In the genomic region with DNA sequence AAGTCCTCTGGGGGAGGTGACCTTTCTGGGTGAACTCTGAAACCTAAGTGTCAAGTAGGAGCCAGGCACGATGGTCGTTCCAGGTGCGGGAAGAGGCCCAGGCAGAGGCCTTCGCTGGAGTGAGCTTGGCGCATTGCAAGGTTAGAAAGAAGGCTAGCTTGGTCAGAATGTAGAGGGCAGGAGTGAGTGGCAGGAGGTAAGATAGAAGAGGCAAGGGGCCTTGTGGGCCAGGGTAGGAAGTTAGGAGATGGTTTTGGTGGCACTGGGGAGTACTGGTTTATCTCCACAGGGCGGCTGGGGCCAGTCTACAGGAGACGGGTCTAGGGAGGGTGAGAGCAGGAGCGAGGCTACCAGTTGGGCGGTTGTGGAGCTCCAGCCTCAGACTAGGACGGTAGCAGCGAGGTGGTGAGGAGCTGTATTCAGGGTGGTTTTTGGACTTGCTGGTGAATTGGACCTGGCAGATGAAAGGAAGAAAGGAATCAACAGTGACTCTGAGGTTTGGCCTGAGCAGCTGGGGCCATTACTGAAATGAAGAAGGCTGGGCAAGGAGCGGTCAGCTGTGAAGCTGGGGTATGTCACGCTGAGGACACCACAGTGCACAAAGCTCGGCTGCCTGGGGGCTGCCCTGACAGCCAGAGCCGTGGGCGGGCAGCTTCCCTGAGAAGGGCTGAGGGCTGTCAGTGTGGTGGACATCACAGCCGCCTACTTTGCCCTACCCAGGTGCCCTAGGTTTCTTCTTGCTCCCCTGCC, we compare ENCODE assay signal across 10 cellular contexts. TPM values are rescaled to one million over a fixed set of nuclear protein-coding genes. Genes with fewer than 3 reads are reported as not detected.
A peak's percentile ranks its signal among the peaks of the same experiment; 100 is the strongest.
DNase-seq lines count a peak whose midpoint lies in the region; ATAC-seq and TF ChIP-seq lines count a peak whose summit lies in the region.
"Had no signal": no experiment of that assay in that cellular context is flagged by ENCODE, and none has a peak within 500 bp of the region (broad histone marks: within the 10 kb centered on the region; RNA-seq: fewer than 3 reads in every experiment).

No MANE protein-coding gene starts in this region.

- H3K4me1 Mint-ChIP-seq in activated naive CD4-positive, alpha-beta T cell treated with anti-CD3 and anti-CD28 coated beads, Interleukin-2, amount 50 U/mL, for 24 hours = peaks cover 19% of the 10 kb centered on the region
- peaks cover 44 to 75% (median 61%) of the 10 kb centered on the region in 4 donors for H3K4me1 Mint-ChIP-seq in naive thymus-derived CD8-positive, alpha-beta T cell
- peaks cover 26% of the 10 kb centered on the region for H3K4me1 Mint-ChIP-seq in type B pancreatic cell (ENCODE audit: unreplicated experiment)

- ATAC-seq in naive thymus-derived CD8-positive, alpha-beta T cell = no peak
- ATAC-seq in GM21825 (IDR thresholded peaks at IDR 0.05; ENCODE audit: unreplicated experiment) (no peak), HG03095 (IDR thresholded peaks at IDR 0.05; ENCODE audit: unreplicated experiment) (no peak)
- ATAC-seq: left lung had no signal

- intact Hi-C loops in esophagus muscularis mucosa (cut with DNase I) = no loop called here

- H3K27me3 Mint-ChIP-seq in activated naive CD4-positive, alpha-beta T cell treated with anti-CD3 and anti-CD28 coated beads, Interleukin-2, amount 50 U/mL, for 24 hours = no peaks in the 10 kb centered on the region
- no peaks in the 10 kb centered on the region for H3K27me3 Mint-ChIP-seq in naive thymus-derived CD8-positive, alpha-beta T cell
- H3K27me3 Mint-ChIP-seq in type B pancreatic cell = no peaks in the 10 kb centered on the region

- TF ChIP-seq CTCF in esophagus muscularis mucosa (IDR thresholded peaks at IDR 0.05) (no peak), type B pancreatic cell (conservative IDR thresholded peaks at IDR 0.05) (no peak)

- H3K4me3 Mint-ChIP-seq in activated naive CD4-positive, alpha-beta T cell treated with anti-CD3 and anti-CD28 coated beads, Interleukin-2, amount 50 U/mL, for 24 hours = peak overlapping the region; percentile 6
- peak overlapping the region in 9 of 10 donors; percentile 78 to 97 (median 91) for H3K4me3 Mint-ChIP-seq in naive thymus-derived CD8-positive, alpha-beta T cell
- no peak overlapping the region for H3K4me3 Mint-ChIP-seq in type B pancreatic cell

- DNase-seq in activated naive CD4-positive, alpha-beta T cell treated with Interleukin-2 at 50 U/mL for 16 hours = no peak
- DNase-seq in esophagus muscularis mucosa (ENCODE audit: extremely low spot score) (no peak), type B pancreatic cell (ENCODE audit: extremely low spot score, unreplicated experiment) (no peak), GM19240 (ENCODE audit: insufficient read length, low spot score) (no peak)
- DNase-seq in naive thymus-derived CD8-positive, alpha-beta T cell = no peak
- DNase-seq: GM23248 had no signal

- H3K27me3 ChIP-seq in esophagus muscularis mucosa = no peaks in the 10 kb centered on the region
- H3K27me3 ChIP-seq: left lung had no signal

- 81% methylated on average over 13 of the region's 17 CpGs for WGBS in esophagus muscularis mucosa

- peak overlapping the region; percentile 31 to 81 (median 40) for H3K27ac ChIP-seq in esophagus muscularis mucosa (replicated peaks in 1 of 4)
- H3K27ac ChIP-seq: GM23248 had no signal

- no peaks in the 10 kb centered on the region for H3K9me3 ChIP-seq in esophagus muscularis mucosa
- H3K9me3 ChIP-seq: left lung had no signal

- no peak for TF ChIP-seq EP300 in esophagus muscularis mucosa (IDR thresholded peaks at IDR 0.05)

- peaks cover 0 to 38% (median 21%) of the 10 kb centered on the region in 4 donors for H3K36me3 ChIP-seq in esophagus muscularis mucosa

- no peaks in the 10 kb centered on the region for H3K9me3 Mint-ChIP-seq in activated naive CD4-positive, alpha-beta T cell treated with anti-CD3 and anti-CD28 coated beads, Interleukin-2, amount 50 U/mL, for 24 hours
- H3K9me3 Mint-ChIP-seq in naive thymus-derived CD8-positive, alpha-beta T cell = no peaks in the 10 kb centered on the region
- no peaks in the 10 kb centered on the region for H3K9me3 Mint-ChIP-seq in type B pancreatic cell

- peak overlapping the region in 1 of 4 donors; percentile 12 for H3K4me3 ChIP-seq in esophagus muscularis mucosa
- H3K4me3 ChIP-seq: GM23248, left lung had no signal

- POLR2A ChIA-PET in naive thymus-derived CD8-positive, alpha-beta T cell (lab: Charles Lee) = interaction anchor here (0.6 to 9.3 kb wide), 7 partner anchors 8 to 1886 kb away, joined by 3 to 249 read pairs (median 6); a partner anchor contains a TSS

- H3K36me3 Mint-ChIP-seq in activated naive CD4-positive, alpha-beta T cell treated with anti-CD3 and anti-CD28 coated beads, Interleukin-2, amount 50 U/mL, for 24 hours = peaks cover 12% of the 10 kb centered on the region
- H3K36me3 Mint-ChIP-seq in naive thymus-derived CD8-positive, alpha-beta T cell = peaks cover 0 to 42% (median 16%) of the 10 kb centered on the region in 3 donors
- peaks cover 26% of the 10 kb centered on the region for H3K36me3 Mint-ChIP-seq in type B pancreatic cell

- peaks cover 89 to 100% (median 99%) of the 10 kb centered on the region in 4 donors for H3K4me1 ChIP-seq in esophagus muscularis mucosa

- no peak for TF ChIP-seq POLR2A in esophagus muscularis mucosa (IDR thresholded peaks at IDR 0.05; ENCODE audit: low read depth)

- peak overlapping the region; percentile 89 for H3K27ac Mint-ChIP-seq in activated naive CD4-positive, alpha-beta T cell treated with anti-CD3 and anti-CD28 coated beads, Interleukin-2, amount 50 U/mL, for 24 hours
- peak overlapping the region in 5 of 10 donors; percentile 93 to 98 (median 95) for H3K27ac Mint-ChIP-seq in naive thymus-derived CD8-positive, alpha-beta T cell
- peak overlapping the region; percentile 72 for H3K27ac Mint-ChIP-seq in type B pancreatic cell

RNA-seq across cellular contexts. Expression of a gene that starts 9.1 kb away (rescaled TPM):
- total RNA-seq in esophagus muscularis mucosa = 10 to 100 TPM; 33.8 to 82.2 (median 50.9) TPM
- 100 to 1,000 TPM; 162 to 165 TPM for total RNA-seq in naive thymus-derived CD8-positive, alpha-beta T cell
- polyA plus RNA-seq in naive thymus-derived CD8-positive, alpha-beta T cell = 10 to 100 TPM; 17.3 to 43.3 (median 20.0) TPM
- 28.4 and 44.5 TPM in 2 replicates for total RNA-seq in type B pancreatic cell (ENCODE audit: low replicate concordance)
